In the genomic region with DNA sequence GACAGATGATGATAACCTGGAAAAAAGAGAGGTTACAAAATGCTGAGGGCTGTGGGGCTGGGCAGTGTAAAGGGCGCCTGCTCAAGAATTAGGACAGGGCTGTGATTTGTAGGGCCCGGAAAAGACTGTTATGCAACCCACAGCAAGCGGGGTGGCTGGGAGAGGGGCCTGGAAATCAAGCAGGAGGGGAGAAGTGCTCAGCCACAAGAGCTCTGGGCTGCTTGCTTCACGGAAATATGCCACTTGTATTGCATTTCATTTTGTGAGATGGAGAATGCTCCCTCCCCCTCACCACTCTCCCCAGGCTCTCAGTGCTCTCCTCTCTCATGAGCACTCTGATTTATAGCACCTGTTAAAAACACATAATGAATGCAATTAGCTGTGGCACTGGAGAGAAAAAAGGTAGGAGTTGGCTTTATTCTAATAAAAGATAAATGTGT, we compare ENCODE assay signal across 16 cellular contexts.
DNase-seq lines count a peak whose midpoint lies in the region; ATAC-seq lines count a peak whose summit lies in the region.
"Had no signal": no experiment of that assay in that cellular context is flagged by ENCODE, and none has a peak within 500 bp of the region (broad histone marks: within the 10 kb centered on the region; RNA-seq: fewer than 3 reads in every experiment).

No MANE protein-coding gene starts in this region.

- no peak for ATAC-seq in stimulated activated effector memory CD8-positive, alpha-beta T cell treated with anti-CD3 and anti-CD28 coated beads, Interleukin-12 subunit alpha, Interleukin-12 subunit beta, amount 100 ng/mL, for 72 hours
- ATAC-seq: activated CD4-positive, alpha-beta T cell treated with anti-CD3 and anti-CD28 coated beads for 36 hours; CD8-positive, alpha-beta T cell had no signal

- peak overlapping the region; percentile 3 for H3K4me3 ChIP-seq in iPS-15b (ENCODE audit: low read depth, low read length)

- no peak overlapping the region for H3K9ac ChIP-seq in iPS-15b (ENCODE audit: low read depth, low read length)

- no peaks in the 10 kb centered on the region for H3K9me3 Mint-ChIP-seq in stimulated activated effector memory CD8-positive, alpha-beta T cell treated with anti-CD3 and anti-CD28 coated beads, Interleukin-12 subunit alpha, Interleukin-12 subunit beta, amount 100 ng/mL, for 72 hours
- H3K9me3 Mint-ChIP-seq: activated T-cell treated with anti-CD3 and anti-CD28 coated beads, Interleukin-2, amount 50 U/mL, for 24 hours; CD8-positive, alpha-beta T cell had no signal

- no peaks in the 10 kb centered on the region for H3K36me3 Mint-ChIP-seq in stimulated activated effector memory CD8-positive, alpha-beta T cell treated with anti-CD3 and anti-CD28 coated beads, Interleukin-12 subunit alpha, Interleukin-12 subunit beta, amount 100 ng/mL, for 72 hours
- H3K36me3 Mint-ChIP-seq: activated naive CD8-positive, alpha-beta T cell; CD8-positive, alpha-beta T cell had no signal

- peaks cover 22% of the 10 kb centered on the region for H3K4me1 ChIP-seq in iPS-15b (ENCODE audit: control insufficient read depth, insufficient read depth, low read length)

- no peaks in the 10 kb centered on the region for H3K9me3 ChIP-seq in iPS-15b (ENCODE audit: control insufficient read depth, insufficient read depth, low read length)

- peak; percentile 43 for DNase-seq in activated CD8-positive, alpha-beta memory T cell treated with anti-CD3 and anti-CD28 coated beads, Interleukin-2, amount 50 U/mL, for 48 hours
- no peak for DNase-seq in activated CD8-positive, alpha-beta memory T cell treated with anti-CD3 and anti-CD28 coated beads, Interleukin-2, amount 50 U/mL, for 4 hours
- DNase-seq in NCI-H69 (lab: John Stamatoyannopoulos, UW) (peak; percentile 97), HuH-7.5 (ENCODE audit: low spot score) (no peak), C1 segment of cervical spinal cord (lab: John Stamatoyannopoulos, UW) (no peak)
- no peak for DNase-seq in stimulated activated CD4-positive, alpha-beta T cell treated with anti-CD3 and anti-CD28 coated beads, Interleukin-2, amount 100 ng/mL, for 24 hours
- DNase-seq in stimulated activated effector memory CD8-positive, alpha-beta T cell treated with anti-CD3 and anti-CD28 coated beads, Interleukin-12 subunit alpha, Interleukin-12 subunit beta, amount 100 ng/mL, for 72 hours (ENCODE audit: low spot score in 2 of 2) = no peak
- DNase-seq: activated CD4-positive, alpha-beta T cell treated with anti-CD3 and anti-CD28 coated beads for 36 hours; activated T-cell treated with anti-CD3 and anti-CD28 coated beads, Interleukin-2, amount 50 U/mL, for 24 hours; CD8-positive, alpha-beta T cell; head of caudate nucleus; kidney glomerular epithelial cell; SIG-M5; stimulated activated naive CD4-positive, alpha-beta T cell treated with Interleukin-2 at 50 U/mL for 16 hours had no signal

- peaks cover 45% of the 10 kb centered on the region for H3K4me1 Mint-ChIP-seq in stimulated activated effector memory CD8-positive, alpha-beta T cell treated with anti-CD3 and anti-CD28 coated beads, Interleukin-12 subunit alpha, Interleukin-12 subunit beta, amount 100 ng/mL, for 72 hours

- no peaks in the 10 kb centered on the region for H3K36me3 ChIP-seq in iPS-15b (ENCODE audit: control insufficient read depth, insufficient read depth, low read length)

- H3K27me3 ChIP-seq in iPS-15b (ENCODE audit: control insufficient read depth, insufficient read depth, low read length) = peaks cover 81% of the 10 kb centered on the region

- H3K27ac Mint-ChIP-seq in stimulated activated effector memory CD8-positive, alpha-beta T cell treated with anti-CD3 and anti-CD28 coated beads, Interleukin-12 subunit alpha, Interleukin-12 subunit beta, amount 100 ng/mL, for 72 hours = no peak overlapping the region
- H3K27ac Mint-ChIP-seq: activated CD4-positive, alpha-beta T cell treated with anti-CD3 and anti-CD28 coated beads for 36 hours; activated naive CD8-positive, alpha-beta T cell; activated T-cell treated with anti-CD3 and anti-CD28 coated beads, Interleukin-2, amount 50 U/mL, for 24 hours; CD8-positive, alpha-beta T cell had no signal

- no peak overlapping the region for H3K4me3 Mint-ChIP-seq in stimulated activated effector memory CD8-positive, alpha-beta T cell treated with anti-CD3 and anti-CD28 coated beads, Interleukin-12 subunit alpha, Interleukin-12 subunit beta, amount 100 ng/mL, for 72 hours
- H3K4me3 Mint-ChIP-seq: activated CD4-positive, alpha-beta T cell treated with anti-CD3 and anti-CD28 coated beads for 36 hours; activated naive CD8-positive, alpha-beta T cell; activated T-cell treated with anti-CD3 and anti-CD28 coated beads, Interleukin-2, amount 50 U/mL, for 24 hours; CD8-positive, alpha-beta T cell had no signal

Comparison
In these comparisons a context has a peak if more than half of its experiments do, and no peak if none do; other contexts are left out.
1. DNase-seq: peak in activated CD8-positive, alpha-beta memory T cell treated with anti-CD3 and anti-CD28 coated beads, Interleukin-2, amount 50 U/mL, for 48 hours (single experiment) and NCI-H69 (single experiment); none in activated CD8-positive, alpha-beta memory T cell treated with anti-CD3 and anti-CD28 coated beads, Interleukin-2, amount 50 U/mL, for 4 hours (single experiment), HuH-7.5 (single experiment), stimulated activated CD4-positive, alpha-beta T cell treated with anti-CD3 and anti-CD28 coated beads, Interleukin-2, amount 100 ng/mL, for 24 hours (0 of 2), stimulated activated effector memory CD8-positive, alpha-beta T cell treated with anti-CD3 and anti-CD28 coated beads, Interleukin-12 subunit alpha, Interleukin-12 subunit beta, amount 100 ng/mL, for 72 hours (0 of 2) and C1 segment of cervical spinal cord (0 of 14).